In the genomic region with DNA sequence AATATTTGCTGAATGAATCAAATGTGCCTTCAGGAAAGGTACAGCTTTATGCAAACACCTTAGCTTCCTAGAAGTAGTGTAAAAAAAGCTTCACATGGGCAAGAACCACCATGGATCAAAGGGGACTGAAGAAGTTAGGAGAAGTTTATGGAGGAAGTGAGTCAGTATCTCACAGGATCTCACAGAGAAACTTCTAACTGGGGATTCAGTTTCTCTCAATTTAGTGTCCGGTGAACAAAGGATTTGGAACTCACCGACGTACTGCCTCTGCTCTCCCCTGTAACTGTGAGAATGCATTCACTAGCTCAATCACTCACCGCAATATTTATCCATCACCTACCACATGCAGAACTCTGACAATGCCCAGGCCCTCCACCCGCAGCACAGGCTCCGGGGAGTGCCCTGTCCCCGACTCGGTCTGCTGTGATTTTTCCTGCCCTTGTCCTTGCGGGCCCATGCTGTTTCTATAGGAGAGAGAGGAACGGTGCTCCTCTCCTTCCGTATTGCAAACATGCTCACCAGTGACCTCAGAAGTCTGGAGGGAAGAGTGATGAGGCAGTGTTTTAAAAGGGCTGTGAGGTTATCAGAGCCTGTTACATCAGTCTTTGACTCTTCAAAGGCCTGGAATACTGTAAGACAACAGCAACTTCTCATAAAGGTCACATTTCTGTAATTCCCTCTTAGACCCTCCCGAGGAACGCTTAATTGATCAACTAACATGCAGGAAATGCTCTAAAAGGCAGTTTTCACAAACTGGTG, we compare ENCODE assay signal across 17 cellular contexts.
DNase-seq lines count a peak whose midpoint lies in the region; ATAC-seq, FAIRE-seq and TF ChIP-seq lines count a peak whose summit lies in the region.
"Had no signal": no experiment of that assay in that cellular context is flagged by ENCODE, and none has a peak within 500 bp of the region (broad histone marks: within the 10 kb centered on the region; RNA-seq: fewer than 3 reads in every experiment).

No MANE protein-coding gene starts in this region.

- H3K4me1 Mint-ChIP-seq in activated CD4-positive, alpha-beta memory T cell treated with anti-CD3 and anti-CD28 coated beads for 36 hours (ENCODE audit: low read depth) = peaks cover 79% of the 10 kb centered on the region

- H3K79me2 ChIP-seq in PC-3 (ENCODE audit: low read length) = no peaks in the 10 kb centered on the region

- no peaks in the 10 kb centered on the region for H4K20me1 ChIP-seq in PC-3 (ENCODE audit: low read length)

- peak; percentile 75 for FAIRE-seq in bronchial epithelial cell (lab: Jason Lieb, UNC)

- H3K4me3 ChIP-seq in PC-3 (ENCODE audit: low read length) = no peak overlapping the region
- no peak overlapping the region for H3K4me3 ChIP-seq in bronchial epithelial cell (ENCODE audit: low read depth, low read length)
- no peak overlapping the region for H3K4me3 ChIP-seq in mesodermal cell (ENCODE audit: extremely low read depth, insufficient read depth, low read length, poor library complexity, severe bottlenecking)

- H3K9me3 Mint-ChIP-seq in activated CD4-positive, alpha-beta memory T cell treated with anti-CD3 and anti-CD28 coated beads for 36 hours = no peaks in the 10 kb centered on the region

- no peaks in the 10 kb centered on the region for H3K9me3 ChIP-seq in PC-3 (ENCODE audit: low read length)
- no peaks in the 10 kb centered on the region for H3K9me3 ChIP-seq in mesodermal cell (ENCODE audit: control insufficient read depth, low read length)

- DNase-seq in ELF-1 (ENCODE audit: low read depth, low spot score) (peak; percentile 11), PC-3 (peak; percentile 23), bronchial epithelial cell (ENCODE audit: low read depth) (no peak), ureter (ENCODE audit: low spot score) (no peak), NCI-H774 (lab: John Stamatoyannopoulos, UW) (no peak)
- no peak for DNase-seq in activated CD4-positive, alpha-beta memory T cell treated with anti-CD3 and anti-CD28 coated beads for 36 hours
- DNase-seq: ACHN, C1 segment of cervical spinal cord, DMS79 treated with DMSO at 0.1 percent for 48 hours, GOT3, KG1, MV-4-11, NCI-H1694 treated with DMSO at 0.1 percent for 48 hours, OCI-M1, SIG-M5 had no signal

- intact Hi-C loops in PC-3 (cut with micrococcal nuclease) = no loop called here
- intact Hi-C loops in activated CD4-positive, alpha-beta memory T cell treated with anti-CD3 and anti-CD28 coated beads for 36 hours (cut with micrococcal nuclease) = no loop called here

- no peaks in the 10 kb centered on the region for H3K4me1 ChIP-seq in PC-3 (ENCODE audit: insufficient read depth, low read length)
- peaks cover 9% of the 10 kb centered on the region for H3K4me1 ChIP-seq in mesodermal cell (ENCODE audit: control insufficient read depth, insufficient read depth, low read length, poor library complexity, severe bottlenecking)

- H3K36me3 ChIP-seq in PC-3 (ENCODE audit: low read depth, low read length) = no peaks in the 10 kb centered on the region
- no peaks in the 10 kb centered on the region for H3K36me3 ChIP-seq in bronchial epithelial cell (ENCODE audit: control insufficient read depth, insufficient read depth, low read length)
- no peaks in the 10 kb centered on the region for H3K36me3 ChIP-seq in mesodermal cell (ENCODE audit: control insufficient read depth, insufficient read depth, low read length)

- CTCF ChIA-PET in PC-3 (lab: Charles Lee) = no interaction called here
- CTCF ChIA-PET in activated CD4-positive, alpha-beta memory T cell treated with anti-CD3 and anti-CD28 coated beads for 36 hours (lab: Charles Lee) = interaction anchor here (1.0 to 1.5 kb wide), 4 partner anchors 116 to 231 kb away, joined by 3 to 7 read pairs (median 4); no protein-coding TSS in a partner anchor

- no peak overlapping the region for H3K4me3 Mint-ChIP-seq in activated CD4-positive, alpha-beta memory T cell treated with anti-CD3 and anti-CD28 coated beads for 36 hours

- no peak overlapping the region for H3K27ac Mint-ChIP-seq in activated CD4-positive, alpha-beta memory T cell treated with anti-CD3 and anti-CD28 coated beads for 36 hours

- no peak overlapping the region for H2AFZ ChIP-seq in PC-3 (ENCODE audit: low read length)

- no peak for ATAC-seq in PC-3
- ATAC-seq: HCT116 had no signal

- H3K27me3 ChIP-seq in PC-3 (ENCODE audit: low read length) (peaks cover 78% of the 10 kb centered on the region), bronchial epithelial cell (ENCODE audit: control insufficient read depth, insufficient read depth, low read length) (peaks cover 4% of the 10 kb centered on the region)

- H3K36me3 Mint-ChIP-seq in activated CD4-positive, alpha-beta memory T cell treated with anti-CD3 and anti-CD28 coated beads for 36 hours = no peaks in the 10 kb centered on the region

- no peaks in the 10 kb centered on the region for H3F3A ChIP-seq in PC-3 (ENCODE audit: low read length, unreplicated experiment)

- POLR2A ChIA-PET in PC-3 (lab: Charles Lee; ENCODE audit: unreplicated experiment) = no interaction called here
- POLR2A ChIA-PET in activated CD4-positive, alpha-beta memory T cell treated with anti-CD3 and anti-CD28 coated beads for 36 hours (lab: Charles Lee) = no interaction called here

- no peaks in the 10 kb centered on the region for H3K27me3 Mint-ChIP-seq in activated CD4-positive, alpha-beta memory T cell treated with anti-CD3 and anti-CD28 coated beads for 36 hours

- H3K9ac ChIP-seq in PC-3 (ENCODE audit: low read length) = no peak overlapping the region

- 95 to 98% methylated on average over 6 to 7 of the region's 13 CpGs for WGBS in mesodermal cell (ENCODE audit: insufficient coverage in 2 of 2), 2 experiments

- no TSS peak for BruUV-seq in PC-3 (replicated peaks; lab: Mats Ljungman, UMichigan)

- no peaks in the 10 kb centered on the region for H3K9me2 ChIP-seq in PC-3 (replicated peaks; ENCODE audit: low read length)

- no peak overlapping the region for H3K4me2 ChIP-seq in PC-3 (ENCODE audit: low read length)

- no peak for TF ChIP-seq CTCF in PC-3 (conservative IDR thresholded peaks at IDR 0.05; ENCODE audit: low read depth, low read length)
- no peak for TF ChIP-seq CTCF in bronchial epithelial cell (IDR thresholded peaks at IDR 0.05; ENCODE audit: insufficient read depth, low read length, severe bottlenecking)

- no peak overlapping the region for H3K27ac ChIP-seq in PC-3 (ENCODE audit: low read length)
- H3K27ac ChIP-seq in mesodermal cell (ENCODE audit: low read depth, low read length, severe bottlenecking) = peak overlapping the region; percentile 55

Comparison
In these comparisons a context has a peak if more than half of its experiments do, and no peak if none do; other contexts are left out.
1. DNase-seq: peak in ELF-1 (single experiment) and PC-3 (single experiment); none in bronchial epithelial cell (single experiment), ureter (single experiment), activated CD4-positive, alpha-beta memory T cell treated with anti-CD3 and anti-CD28 coated beads for 36 hours (single experiment) and NCI-H774 (single experiment).